8 cellular contexts compared by ENCODE assay signal in genomic region chr5:177455036-177455660, GRCh38. TPM values are rescaled to one million over a fixed set of nuclear protein-coding genes. Genes with fewer than 3 reads are reported as not detected.
A peak's percentile ranks its signal among the peaks of the same experiment; 100 is the strongest.
DNase-seq lines count a peak whose midpoint lies in the region; ATAC-seq and TF ChIP-seq lines count a peak whose summit lies in the region.

No MANE protein-coding gene starts in this region.

- peak; percentile 26 for ATAC-seq in GM18519 (IDR thresholded peaks at IDR 0.05; ENCODE audit: low FRiP score, unreplicated experiment)
- peak; percentile 50 for ATAC-seq in HG03025 (IDR thresholded peaks at IDR 0.05; ENCODE audit: low FRiP score, unreplicated experiment)
- peak; percentile 63 for ATAC-seq in left colon

- intact Hi-C loops in A673 (cut with micrococcal nuclease; ENCODE audit: unreplicated experiment): loop anchor here (2.0 kb wide), 1 partner anchor 150 kb away; no protein-coding TSS in a partner anchor
- intact Hi-C loops in left colon (cut with DNase I, micrococcal nuclease): no loop called here

- CTCF ChIA-PET in A673 (lab: Charles Lee): interaction anchor here (0.5 to 2.5 kb wide), 7 partner anchors 10 to 341 kb away, joined by 3 to 33 read pairs (median 7); partner anchors contain the start of gene GRK6

- no peaks in the 10 kb centered on the region for H3K9me3 ChIP-seq in A673 (ENCODE audit: low read depth, low read length, poor library complexity, severe bottlenecking)

- H3K36me3 ChIP-seq in A673 (ENCODE audit: insufficient read depth, low read length, poor library complexity, severe bottlenecking): peaks cover 31% of the 10 kb centered on the region

- peak; percentile 62 for TF ChIP-seq CTCF in A673 (conservative IDR thresholded peaks at IDR 0.05; ENCODE audit: low read depth, low read length)

- no peaks in the 10 kb centered on the region for H3K27me3 ChIP-seq in A673 (replicated peaks; ENCODE audit: insufficient read depth, low read depth, low read length, poor library complexity)

- BruUV-seq in A673 (replicated peaks; lab: Mats Ljungman, UMichigan): no TSS peak

- H3K4me3 ChIP-seq in A673 (ENCODE audit: low read depth, low read length, poor library complexity, severe bottlenecking): peak overlapping the region; percentile 62

- H3K27ac ChIP-seq in A673 (ENCODE audit: low read depth, low read length, poor library complexity, severe bottlenecking): peak overlapping the region; percentile 81

- peak; percentile 81 for DNase-seq in A673 (ENCODE audit: low spot score)
- peak; percentile 85 for DNase-seq in NCI-H2196 treated with DMSO at 0.1 percent for 48 hours (lab: John Stamatoyannopoulos, UW; ENCODE audit: unreplicated experiment)
- DNase-seq in activated CD4-positive, CD25-positive, alpha-beta regulatory T cell treated with anti-CD3 and anti-CD28 coated beads, Interleukin-2, amount 50 U/mL, for 16 hours (ENCODE audit: low read depth, low spot score): peak; percentile 84
- DNase-seq in central memory CD4-positive, alpha-beta T cell: peak; percentile 94
- peak; percentile 83 to 92 for DNase-seq in left colon
- DNase-seq in stimulated activated CD4-positive, alpha-beta T cell treated with anti-CD3 and anti-CD28 coated beads, Interleukin-2, amount 100 ng/mL, for 48 hours: peak; percentile 91 to 95

- POLR2A ChIA-PET in A673 (lab: Charles Lee; ENCODE audit: low non-redundant PET): interaction anchor here (0.6 kb wide), 2 partner anchors 25 to 517 kb away, joined by 3 to 4 read pairs; no protein-coding TSS in a partner anchor

- peaks cover 13% of the 10 kb centered on the region for H3K4me1 ChIP-seq in A673 (ENCODE audit: insufficient read depth, low read length, poor library complexity, severe bottlenecking)

RNA-seq across cellular contexts. Expression of gene PRR7, which starts 8.5 kb away (rescaled TPM):
- total RNA-seq in A673 (2021) (3.0 and 5.3 TPM in 2 replicates), left colon (1 to 10 TPM; 1.6 to 2.2 TPM)

RNA-seq across cellular contexts. Expression of gene DBN1, which starts 18.3 kb away (rescaled TPM):
- 271 and 286 TPM in 2 replicates for total RNA-seq in A673 (2021)
- total RNA-seq in left colon: 10 to 100 TPM; 11.8 to 18.8 TPM

RNA-seq across cellular contexts. Expression of gene GRK6, which starts 28.7 kb away (rescaled TPM):
- 32.1 and 38.1 TPM in 2 replicates for total RNA-seq in A673 (2021)
- 10 to 100 TPM; 34.6 to 43.5 TPM for total RNA-seq in left colon

RNA-seq across cellular contexts. Expression of gene PDLIM7, which starts 42.3 kb away (rescaled TPM):
- 116 and 132 TPM in 2 replicates for total RNA-seq in A673 (2021)
- total RNA-seq in left colon: 10 to 100 TPM; 12.1 to 56.5 TPM

RNA-seq across cellular contexts. Expression of gene F12, which starts 45.8 kb away (rescaled TPM):
- total RNA-seq in A673 (2021) (0.81 TPM in 1 of 2 replicates, not detected in the other), left colon (10 to 100 TPM in 1 of 2 donors, 1 to 10 TPM in 1; 9.0 to 11.3 TPM)

Comparison
In these comparisons a context has a peak if more than half of its experiments do, and no peak if none do; other contexts are left out.
1. Peak in every context shown above with its lines: DNase-seq, ATAC-seq, H3K4me3 ChIP-seq and H3K27ac ChIP-seq.
2. RNA of gene DBN1, which starts 18.3 kb away (total RNA-seq): 271 to 286 TPM in A673; 11.8 to 18.8 TPM in left colon; every median in the first group is over 10 times any median in the second.